ENCODE assay signal across 18 cellular contexts in genomic region chr13:30623392-30623791, GRCh38. TPM values are rescaled to one million over a fixed set of nuclear protein-coding genes. Genes with fewer than 3 reads are reported as not detected.
DNase-seq lines count a peak whose midpoint lies in the region; ATAC-seq and TF ChIP-seq lines count a peak whose summit lies in the region.
"Had no signal": no experiment of that assay in that cellular context is flagged by ENCODE, and none has a peak within 500 bp of the region (broad histone marks: within the 10 kb centered on the region; RNA-seq: fewer than 3 reads in every experiment).

No MANE protein-coding gene starts in this region.

- peak overlapping the region; percentile 52 for H3K27ac Mint-ChIP-seq in activated naive CD4-positive, alpha-beta T cell treated with anti-CD3 and anti-CD28 coated beads for 36 hours
- H3K27ac Mint-ChIP-seq in activated T-helper 1 cell treated with anti-CD3 and anti-CD28 coated beads, Interleukin-12 subunit alpha, Interleukin-12 subunit beta, Interleukin-2, Interleukin-4 antibody, amounts not matched to agents 30 ng/mL and 10 ng/mL and 1 ng/mL, durations not matched to agents 14 hours and 24 hours and 36 hours = peak overlapping the region; percentile 16

- H3K27me3 Mint-ChIP-seq in activated naive CD4-positive, alpha-beta T cell treated with anti-CD3 and anti-CD28 coated beads for 36 hours (ENCODE audit: low read depth) = no peaks in the 10 kb centered on the region
- H3K27me3 Mint-ChIP-seq in activated T-helper 1 cell treated with anti-CD3 and anti-CD28 coated beads, Interleukin-12 subunit alpha, Interleukin-12 subunit beta, Interleukin-2, Interleukin-4 antibody, amounts not matched to agents 30 ng/mL and 10 ng/mL and 1 ng/mL, durations not matched to agents 14 hours and 24 hours and 36 hours (ENCODE audit: insufficient read depth) = no peaks in the 10 kb centered on the region

- peak overlapping the region; percentile 21 for H3K27ac ChIP-seq in vagina
- H3K27ac ChIP-seq: A549, Peyer's patch had no signal

- no peak for DNase-seq in activated naive CD4-positive, alpha-beta T cell treated with anti-CD3 and anti-CD28 coated beads for 36 hours
- DNase-seq in activated naive CD4-positive, alpha-beta T cell treated with Interleukin-2 at 50 U/mL for 16 hours = no peak
- no peak for DNase-seq in activated T-helper 1 cell treated with anti-CD3 and anti-CD28 coated beads, Interleukin-12 subunit alpha, Interleukin-12 subunit beta, Interleukin-2, Interleukin-4 antibody, amounts not matched to agents 30 ng/mL and 10 ng/mL and 1 ng/mL, durations not matched to agents 14 hours and 24 hours and 36 hours (ENCODE audit: low spot score)
- peak; percentile 62 for DNase-seq in dermis blood vessel endothelial cell
- DNase-seq in vagina (ENCODE audit: extremely low spot score in 2 of 2) = no peak
- no peak for DNase-seq in GM10266 (ENCODE audit: extremely low spot score)
- DNase-seq: Calu3, DMS79, HCEC 1CT, IMR-90, Kasumi-1, NCI-H1417, NCI-H2029, NCI-H510A treated with DMSO at 0.1 percent for 48 hours, Peyer's patch had no signal

- peaks cover 0 to 1% of the 10 kb centered on the region in 2 donors for H3K36me3 ChIP-seq in vagina

- H3K4me1 Mint-ChIP-seq in activated naive CD4-positive, alpha-beta T cell treated with anti-CD3 and anti-CD28 coated beads for 36 hours (ENCODE audit: low read depth) = peaks cover 39% of the 10 kb centered on the region
- H3K4me1 Mint-ChIP-seq in activated T-helper 1 cell treated with anti-CD3 and anti-CD28 coated beads, Interleukin-12 subunit alpha, Interleukin-12 subunit beta, Interleukin-2, Interleukin-4 antibody, amounts not matched to agents 30 ng/mL and 10 ng/mL and 1 ng/mL, durations not matched to agents 14 hours and 24 hours and 36 hours (ENCODE audit: low read depth) = peaks cover 40% of the 10 kb centered on the region

- no peak for ATAC-seq in SK-N-SH treated with all-trans-retinoic acid at 6 μM for 48 hours
- ATAC-seq: A549 had no signal

- no peak overlapping the region for H3K4me3 Mint-ChIP-seq in activated naive CD4-positive, alpha-beta T cell treated with anti-CD3 and anti-CD28 coated beads for 36 hours
- no peak overlapping the region for H3K4me3 Mint-ChIP-seq in activated T-helper 1 cell treated with anti-CD3 and anti-CD28 coated beads, Interleukin-12 subunit alpha, Interleukin-12 subunit beta, Interleukin-2, Interleukin-4 antibody, amounts not matched to agents 30 ng/mL and 10 ng/mL and 1 ng/mL, durations not matched to agents 14 hours and 24 hours and 36 hours
- H3K4me3 Mint-ChIP-seq: CD14-positive monocyte had no signal

- H3K36me3 Mint-ChIP-seq in activated naive CD4-positive, alpha-beta T cell treated with anti-CD3 and anti-CD28 coated beads for 36 hours (ENCODE audit: low read depth) = peaks cover 25% of the 10 kb centered on the region
- peaks cover 33% of the 10 kb centered on the region for H3K36me3 Mint-ChIP-seq in activated T-helper 1 cell treated with anti-CD3 and anti-CD28 coated beads, Interleukin-12 subunit alpha, Interleukin-12 subunit beta, Interleukin-2, Interleukin-4 antibody, amounts not matched to agents 30 ng/mL and 10 ng/mL and 1 ng/mL, durations not matched to agents 14 hours and 24 hours and 36 hours (ENCODE audit: low read depth)

- no peaks in the 10 kb centered on the region for H3K27me3 ChIP-seq in vagina
- H3K27me3 ChIP-seq: Peyer's patch had no signal

- no peak overlapping the region for H3K4me3 ChIP-seq in vagina
- H3K4me3 ChIP-seq: A549, Peyer's patch had no signal

- CTCF ChIA-PET in activated naive CD4-positive, alpha-beta T cell treated with anti-CD3 and anti-CD28 coated beads for 36 hours (lab: Charles Lee) = interaction anchor here (0.5 to 1.5 kb wide), 2 partner anchors 11 to 13 kb away, joined by 3 to 4 read pairs; no protein-coding TSS in a partner anchor

- no peaks in the 10 kb centered on the region for H3K9me3 ChIP-seq in vagina
- H3K9me3 ChIP-seq: A549, Peyer's patch had no signal

- no peak for TF ChIP-seq POLR2A in vagina (IDR thresholded peaks at IDR 0.05)

- peaks cover 57% of the 10 kb centered on the region for H3K4me1 ChIP-seq in vagina

- no peaks in the 10 kb centered on the region for H3K9me3 Mint-ChIP-seq in activated naive CD4-positive, alpha-beta T cell treated with anti-CD3 and anti-CD28 coated beads for 36 hours
- no peaks in the 10 kb centered on the region for H3K9me3 Mint-ChIP-seq in activated T-helper 1 cell treated with anti-CD3 and anti-CD28 coated beads, Interleukin-12 subunit alpha, Interleukin-12 subunit beta, Interleukin-2, Interleukin-4 antibody, amounts not matched to agents 30 ng/mL and 10 ng/mL and 1 ng/mL, durations not matched to agents 14 hours and 24 hours and 36 hours
- H3K9me3 Mint-ChIP-seq: CD14-positive monocyte had no signal

- TF ChIP-seq CTCF in vagina (IDR thresholded peaks at IDR 0.05) = no peak
- no peak for TF ChIP-seq CTCF in GM10266 (IDR thresholded peaks at IDR 0.05; ENCODE audit: control insufficient read depth, insufficient read depth, low read depth, missing control alignments)

- intact Hi-C loops in activated naive CD4-positive, alpha-beta T cell treated with anti-CD3 and anti-CD28 coated beads for 36 hours (cut with micrococcal nuclease) = no loop called here
- intact Hi-C loops in activated T-helper 1 cell treated with anti-CD3 and anti-CD28 coated beads, Interleukin-12 subunit alpha, Interleukin-12 subunit beta, Interleukin-2, Interleukin-4 antibody, amounts not matched to agents 30 ng/mL and 10 ng/mL and 1 ng/mL, durations not matched to agents 14 hours and 24 hours and 36 hours (cut with micrococcal nuclease) = no loop called here
- intact Hi-C loops in vagina (cut with DNase I) = no loop called here

TF ChIP-seq in SK-N-SH treated with all-trans-retinoic acid at 6 μM for 48 hours, 23 proteins besides CTCF, POLR2A, EP300 and RAD21 (continues in another document):
- TF ChIP-seq TOX (CRISPR knock-in tag; IDR thresholded peaks at IDR 0.05; ENCODE audit: borderline replicate concordance) = no peak
- no peak for TF ChIP-seq PPARA (CRISPR knock-in tag; IDR thresholded peaks at IDR 0.05; ENCODE audit: borderline replicate concordance)
- TF ChIP-seq, protein P1, sequence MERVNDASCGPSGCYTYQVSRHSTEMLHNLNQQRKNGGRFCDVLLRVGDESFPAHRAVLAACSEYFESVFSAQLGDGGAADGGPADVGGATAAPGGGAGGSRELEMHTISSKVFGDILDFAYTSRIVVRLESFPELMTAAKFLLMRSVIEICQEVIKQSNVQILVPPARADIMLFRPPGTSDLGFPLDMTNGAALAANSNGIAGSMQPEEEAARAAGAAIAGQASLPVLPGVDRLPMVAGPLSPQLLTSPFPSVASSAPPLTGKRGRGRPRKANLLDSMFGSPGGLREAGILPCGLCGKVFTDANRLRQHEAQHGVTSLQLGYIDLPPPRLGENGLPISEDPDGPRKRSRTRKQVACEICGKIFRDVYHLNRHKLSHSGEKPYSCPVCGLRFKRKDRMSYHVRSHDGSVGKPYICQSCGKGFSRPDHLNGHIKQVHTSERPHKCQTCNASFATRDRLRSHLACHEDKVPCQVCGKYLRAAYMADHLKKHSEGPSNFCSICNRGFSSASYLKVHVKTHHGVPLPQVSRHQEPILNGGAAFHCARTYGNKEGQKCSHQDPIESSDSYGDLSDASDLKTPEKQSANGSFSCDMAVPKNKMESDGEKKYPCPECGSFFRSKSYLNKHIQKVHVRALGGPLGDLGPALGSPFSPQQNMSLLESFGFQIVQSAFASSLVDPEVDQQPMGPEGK (CRISPR knock-in tag; IDR thresholded peaks at IDR 0.05; ENCODE audit: borderline replicate concordance) = no peak
- no peak for TF ChIP-seq TCF4 (CRISPR knock-in tag; IDR thresholded peaks at IDR 0.05; ENCODE audit: borderline replicate concordance)
- no peak for TF ChIP-seq OSR1 (CRISPR knock-in tag; IDR thresholded peaks at IDR 0.05)
- TF ChIP-seq ZNF70 (CRISPR knock-in tag; IDR thresholded peaks at IDR 0.05) = no peak
- TF ChIP-seq ZFP30 (CRISPR knock-in tag; IDR thresholded peaks at IDR 0.05) = no peak
- no peak for TF ChIP-seq ESRRG (CRISPR knock-in tag; IDR thresholded peaks at IDR 0.05)
- TF ChIP-seq ZNF8 (CRISPR knock-in tag; IDR thresholded peaks at IDR 0.05) = no peak
- no peak for TF ChIP-seq ISL1 (CRISPR knock-in tag; IDR thresholded peaks at IDR 0.05)
- TF ChIP-seq, protein P2, sequence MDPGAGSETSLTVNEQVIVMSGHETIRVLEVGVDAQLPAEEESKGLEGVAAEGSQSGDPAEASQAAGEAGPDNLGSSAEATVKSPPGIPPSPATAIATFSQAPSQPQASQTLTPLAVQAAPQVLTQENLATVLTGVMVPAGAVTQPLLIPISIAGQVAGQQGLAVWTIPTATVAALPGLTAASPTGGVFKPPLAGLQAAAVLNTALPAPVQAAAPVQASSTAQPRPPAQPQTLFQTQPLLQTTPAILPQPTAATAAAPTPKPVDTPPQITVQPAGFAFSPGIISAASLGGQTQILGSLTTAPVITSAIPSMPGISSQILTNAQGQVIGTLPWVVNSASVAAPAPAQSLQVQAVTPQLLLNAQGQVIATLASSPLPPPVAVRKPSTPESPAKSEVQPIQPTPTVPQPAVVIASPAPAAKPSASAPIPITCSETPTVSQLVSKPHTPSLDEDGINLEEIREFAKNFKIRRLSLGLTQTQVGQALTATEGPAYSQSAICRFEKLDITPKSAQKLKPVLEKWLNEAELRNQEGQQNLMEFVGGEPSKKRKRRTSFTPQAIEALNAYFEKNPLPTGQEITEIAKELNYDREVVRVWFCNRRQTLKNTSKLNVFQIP (CRISPR knock-in tag; IDR thresholded peaks at IDR 0.05; ENCODE audit: borderline replicate concordance, low read depth) = no peak
- TF ChIP-seq ZNF565 (CRISPR knock-in tag; conservative IDR thresholded peaks at IDR 0.05; ENCODE audit: low read depth) = no peak
- TF ChIP-seq RARB (CRISPR knock-in tag; IDR thresholded peaks at IDR 0.05) = no peak
- TF ChIP-seq, protein P3, sequence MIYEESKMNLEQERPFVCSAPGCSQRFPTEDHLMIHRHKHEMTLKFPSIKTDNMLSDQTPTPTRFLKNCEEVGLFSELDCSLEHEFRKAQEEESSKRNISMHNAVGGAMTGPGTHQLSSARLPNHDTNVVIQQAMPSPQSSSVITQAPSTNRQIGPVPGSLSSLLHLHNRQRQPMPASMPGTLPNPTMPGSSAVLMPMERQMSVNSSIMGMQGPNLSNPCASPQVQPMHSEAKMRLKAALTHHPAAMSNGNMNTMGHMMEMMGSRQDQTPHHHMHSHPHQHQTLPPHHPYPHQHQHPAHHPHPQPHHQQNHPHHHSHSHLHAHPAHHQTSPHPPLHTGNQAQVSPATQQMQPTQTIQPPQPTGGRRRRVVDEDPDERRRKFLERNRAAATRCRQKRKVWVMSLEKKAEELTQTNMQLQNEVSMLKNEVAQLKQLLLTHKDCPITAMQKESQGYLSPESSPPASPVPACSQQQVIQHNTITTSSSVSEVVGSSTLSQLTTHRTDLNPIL (CRISPR knock-in tag; IDR thresholded peaks at IDR 0.05; ENCODE audit: low read depth) = no peak

RNA-seq across cellular contexts. Expression of gene USPL1, which starts 5.7 kb away (rescaled TPM):
- total RNA-seq in activated naive CD4-positive, alpha-beta T cell treated with anti-CD3 and anti-CD28 coated beads for 36 hours = 10 to 100 TPM; 10.7 to 11.3 TPM
- 17.2 and 17.5 TPM in 2 replicates for total RNA-seq in activated T-helper 1 cell treated with anti-CD3 and anti-CD28 coated beads, Interleukin-12 subunit alpha, Interleukin-12 subunit beta, Interleukin-2, Interleukin-4 antibody, amounts not matched to agents 30 ng/mL and 10 ng/mL and 1 ng/mL, durations not matched to agents 14 hours and 24 hours and 36 hours
- 20.0 and 26.4 TPM in 2 replicates for total RNA-seq in dermis blood vessel endothelial cell
- total RNA-seq in vagina = 18.4 TPM
